Comparison of ENCODE assay signal across 27 cellular contexts in the genomic region with DNA sequence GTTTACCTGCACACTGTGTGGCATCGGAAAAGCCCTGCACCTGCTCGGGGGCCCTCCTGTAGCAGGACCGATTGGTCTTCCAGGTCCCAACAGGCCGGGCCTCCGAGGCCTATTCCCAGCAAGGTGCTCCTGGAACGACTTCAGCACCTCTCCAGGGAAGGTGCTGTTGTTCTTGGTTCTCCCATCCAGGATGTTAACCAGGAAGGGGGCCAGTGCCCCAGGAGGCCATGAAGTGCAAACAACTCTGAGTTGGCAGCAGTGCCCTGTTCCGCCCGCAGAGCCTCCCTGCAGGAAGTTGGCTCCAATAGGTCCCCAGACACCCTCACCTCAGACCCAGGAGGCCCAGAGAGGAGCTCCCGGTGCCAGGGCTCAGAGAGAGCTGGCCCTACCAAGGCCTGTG.
DNase-seq lines count a peak whose midpoint lies in the region; ATAC-seq and TF ChIP-seq lines count a peak whose summit lies in the region.
"Had no signal": no experiment of that assay in that cellular context is flagged by ENCODE, and none has a peak within 500 bp of the region (broad histone marks: within the 10 kb centered on the region; RNA-seq: fewer than 3 reads in every experiment).

No MANE protein-coding gene starts in this region.

- no peaks in the 10 kb centered on the region for H3K36me3 Mint-ChIP-seq in activated T-cell treated with anti-CD3 and anti-CD28 coated beads, Interleukin-2, amount 50 U/mL, for 24 hours (ENCODE audit: low read depth)
- H3K36me3 Mint-ChIP-seq in CD14-positive monocyte: peaks cover 0 to 2% of the 10 kb centered on the region in 2 donors
- H3K36me3 Mint-ChIP-seq in activated B cell treated with CpG ODN at 0.5 μM for 24 hours (ENCODE audit: low read depth): no peaks in the 10 kb centered on the region
- H3K36me3 Mint-ChIP-seq: activated naive CD8-positive, alpha-beta T cell had no signal

- peaks cover 22% of the 10 kb centered on the region for H3K4me1 Mint-ChIP-seq in activated T-cell treated with anti-CD3 and anti-CD28 coated beads, Interleukin-2, amount 50 U/mL, for 24 hours (ENCODE audit: low read depth)
- H3K4me1 Mint-ChIP-seq in CD14-positive monocyte: peaks cover 30% of the 10 kb centered on the region
- no peaks in the 10 kb centered on the region for H3K4me1 Mint-ChIP-seq in activated B cell treated with CpG ODN at 0.5 μM for 24 hours

- no peak for TF ChIP-seq POLR2A in gastrocnemius medialis (IDR thresholded peaks at IDR 0.05)

- no peaks in the 10 kb centered on the region for H3K9me3 ChIP-seq in gastrocnemius medialis
- H3K9me3 ChIP-seq: gastroesophageal sphincter, neutrophil had no signal

- H3K9me3 Mint-ChIP-seq in activated T-cell treated with anti-CD3 and anti-CD28 coated beads, Interleukin-2, amount 50 U/mL, for 24 hours: no peaks in the 10 kb centered on the region
- H3K9me3 Mint-ChIP-seq in CD14-positive monocyte (peaks cover 0 to 6% (median 0%) of the 10 kb centered on the region in 7 donors), activated B cell treated with CpG ODN at 0.5 μM for 24 hours (peaks cover 6% of the 10 kb centered on the region)
- H3K9me3 Mint-ChIP-seq: dendritic cell treated with granulocyte-macrophage colony-stimulating factor and Interleukin-4, amounts not matched to agents 40 ng/mL and 50 ng/mL, for 4 days had no signal

- H3K4me3 ChIP-seq in gastrocnemius medialis: no peak overlapping the region
- H3K4me3 ChIP-seq: gastroesophageal sphincter, skin epidermis had no signal

- H3K27ac Mint-ChIP-seq in activated T-cell treated with anti-CD3 and anti-CD28 coated beads, Interleukin-2, amount 50 U/mL, for 24 hours: no peak overlapping the region
- H3K27ac Mint-ChIP-seq in CD14-positive monocyte (no peak overlapping the region), activated B cell treated with CpG ODN at 0.5 μM for 24 hours (no peak overlapping the region)
- H3K27ac Mint-ChIP-seq: activated CD8-positive, alpha-beta T cell treated with anti-CD3 and anti-CD28 coated beads, Interleukin-2, amount 10 ng/mL, durations not matched to agents 7 days and 5 days; activated naive CD8-positive, alpha-beta T cell; activated T-cell treated with anti-CD3 and anti-CD28 coated beads, Interleukin-2, amount 50 U/mL, for 72 hours; dendritic cell treated with granulocyte-macrophage colony-stimulating factor and Interleukin-4, amounts not matched to agents 40 ng/mL and 50 ng/mL, for 4 days had no signal

- H3K27me3 Mint-ChIP-seq in activated T-cell treated with anti-CD3 and anti-CD28 coated beads, Interleukin-2, amount 50 U/mL, for 24 hours: no peaks in the 10 kb centered on the region
- peaks cover 3 to 5% (median 3%) of the 10 kb centered on the region in 3 donors for H3K27me3 Mint-ChIP-seq in CD14-positive monocyte (ENCODE audit: low read depth in 3 of 3)
- peaks cover 6% of the 10 kb centered on the region for H3K27me3 Mint-ChIP-seq in activated B cell treated with CpG ODN at 0.5 μM for 24 hours
- H3K27me3 Mint-ChIP-seq: activated naive CD8-positive, alpha-beta T cell had no signal

- DNase-seq in activated T-cell treated with anti-CD3 and anti-CD28 coated beads, Interleukin-2, amount 50 U/mL, for 24 hours: peak; percentile 23
- no peak for DNase-seq in activated T-cell treated with anti-CD3 and anti-CD28 coated beads for 4 hours
- DNase-seq in CD14-positive monocyte (ENCODE audit: low spot score): peak; percentile 32
- DNase-seq in activated B cell treated with CpG ODN at 0.5 μM for 24 hours: peak; percentile 12
- peak; percentile 75 for DNase-seq in posterior vena cava (ENCODE audit: low spot score)
- no peak for DNase-seq in gastrocnemius medialis
- DNase-seq in HuH-7 (ENCODE audit: low spot score): no peak
- no peak for DNase-seq in HK-2 (ENCODE audit: unreplicated experiment)
- DNase-seq: ACHN; activated CD8-positive, alpha-beta T cell treated with anti-CD3 and anti-CD28 coated beads, Interleukin-2, amount 10 ng/mL, durations not matched to agents 7 days and 5 days; activated T-cell treated with anti-CD3 and anti-CD28 coated beads, Interleukin-2, amount 50 U/mL, for 72 hours; aorta; C1 segment of cervical spinal cord; caudate nucleus; HCEC 1CT; hypothalamus; NCI-H2029 treated with DMSO at 0.1 percent for 48 hours; NCI-H2227 treated with DMSO at 0.1 percent for 48 hours; stimulated activated CD4-positive, alpha-beta T cell treated with anti-CD3 and anti-CD28 coated beads, Interleukin-2, amount 100 ng/mL, for 24 hours; T-helper 2 cell had no signal

- POLR2A ChIA-PET in activated B cell treated with CpG ODN at 0.5 μM for 24 hours (lab: Charles Lee): interaction anchor here (0.7 kb wide), 1 partner anchor 80 kb away, joined by 3 read pairs; no protein-coding TSS in a partner anchor

- CTCF ChIA-PET in activated B cell treated with CpG ODN at 0.5 μM for 24 hours (lab: Charles Lee): no interaction called here

- TF ChIP-seq CTCF in CD14-positive monocyte (IDR thresholded peaks at IDR 0.05) (no peak), activated B cell treated with CpG ODN at 0.5 μM for 24 hours (IDR thresholded peaks at IDR 0.05) (no peak), gastrocnemius medialis (IDR thresholded peaks at IDR 0.05 in 4 of 5, conservative IDR thresholded peaks at IDR 0.05 in 1 of 5) (no peak)

- in situ Hi-C loops in gastrocnemius medialis (cut with MboI; ENCODE audit: low sequenced_read_pairs in 4 of 4): no loop called here

- ATAC-seq in activated B cell treated with CpG ODN at 0.5 μM for 24 hours (ENCODE audit: low read depth) (no peak), gastrocnemius medialis (no peak)
- ATAC-seq: activated CD8-positive, alpha-beta T cell treated with anti-CD3 and anti-CD28 coated beads, Interleukin-2, amount 10 ng/mL, durations not matched to agents 7 days and 5 days; activated T-cell treated with anti-CD3 and anti-CD28 coated beads, Interleukin-2, amount 50 U/mL, for 72 hours; gastroesophageal sphincter; SK-N-SH treated with all-trans-retinoic acid at 6 μM for 48 hours had no signal

- no peak overlapping the region for H3K27ac ChIP-seq in gastrocnemius medialis
- H3K27ac ChIP-seq: gastroesophageal sphincter, HL-60, neutrophil, skin epidermis had no signal

- H3K36me3 ChIP-seq in gastrocnemius medialis: no peaks in the 10 kb centered on the region
- H3K36me3 ChIP-seq: gastroesophageal sphincter, neutrophil had no signal

- intact Hi-C loops in CD14-positive monocyte (cut with micrococcal nuclease): no loop called here
- intact Hi-C loops in activated B cell treated with CpG ODN at 0.5 μM for 24 hours (cut with micrococcal nuclease): no loop called here
- intact Hi-C loops in posterior vena cava (cut with DNase I): no loop called here
- intact Hi-C loops in gastrocnemius medialis (cut with DNase I; ENCODE audit: low total_unique reads): no loop called here

- peaks cover 0 to 4% (median 0%) of the 10 kb centered on the region in 3 donors for H3K27me3 ChIP-seq in gastrocnemius medialis
- H3K27me3 ChIP-seq: gastroesophageal sphincter, neutrophil had no signal

- no peaks in the 10 kb centered on the region for H3K4me1 ChIP-seq in gastrocnemius medialis
- H3K4me1 ChIP-seq: gastroesophageal sphincter had no signal

- no peak overlapping the region for H3K4me3 Mint-ChIP-seq in activated T-cell treated with anti-CD3 and anti-CD28 coated beads, Interleukin-2, amount 50 U/mL, for 24 hours
- H3K4me3 Mint-ChIP-seq in CD14-positive monocyte (no peak overlapping the region), activated B cell treated with CpG ODN at 0.5 μM for 24 hours (no peak overlapping the region)
- H3K4me3 Mint-ChIP-seq: activated CD8-positive, alpha-beta T cell treated with anti-CD3 and anti-CD28 coated beads, Interleukin-2, amount 10 ng/mL, durations not matched to agents 7 days and 5 days; activated naive CD8-positive, alpha-beta T cell; activated T-cell treated with anti-CD3 and anti-CD28 coated beads, Interleukin-2, amount 50 U/mL, for 72 hours; dendritic cell treated with granulocyte-macrophage colony-stimulating factor and Interleukin-4, amounts not matched to agents 40 ng/mL and 50 ng/mL, for 4 days had no signal

Comparison
In these comparisons a context has a peak if more than half of its experiments do, and no peak if none do; other contexts are left out.
1. DNase-seq: peak in activated T-cell treated with anti-CD3 and anti-CD28 coated beads, Interleukin-2, amount 50 U/mL, for 24 hours (single experiment), CD14-positive monocyte (single experiment), activated B cell treated with CpG ODN at 0.5 μM for 24 hours (single experiment) and posterior vena cava (single experiment); none in activated T-cell treated with anti-CD3 and anti-CD28 coated beads for 4 hours (single experiment), gastrocnemius medialis (0 of 2), HuH-7 (single experiment) and HK-2 (single experiment).